Comparison of ENCODE assay signal across 22 cellular contexts in genomic region chr3:144273611-144274010, GRCh38.
DNase-seq lines count a peak whose midpoint lies in the region; ATAC-seq and TF ChIP-seq lines count a peak whose summit lies in the region.
"Had no signal": no experiment of that assay in that cellular context is flagged by ENCODE, and none has a peak within 500 bp of the region (broad histone marks: within the 10 kb centered on the region; RNA-seq: fewer than 3 reads in every experiment).

No MANE protein-coding gene starts in this region.

- TF ChIP-seq CTCF in BJ (IDR thresholded peaks at IDR 0.05; ENCODE audit: insufficient read depth, low read depth, low read length): no peak
- no peak for TF ChIP-seq CTCF in fibroblast of pulmonary artery (IDR thresholded peaks at IDR 0.05; ENCODE audit: low read length, missing control alignments)
- no peak for TF ChIP-seq CTCF in nephron (IDR thresholded peaks at IDR 0.05; ENCODE audit: unreplicated experiment in 3 of 3)
- no peak for TF ChIP-seq CTCF in type B pancreatic cell (conservative IDR thresholded peaks at IDR 0.05)

- no peaks in the 10 kb centered on the region for H3K36me3 ChIP-seq in BJ (ENCODE audit: control insufficient read depth, insufficient read depth, low read length)
- H3K36me3 ChIP-seq in CD8-positive, alpha-beta memory T cell (ENCODE audit: insufficient read depth, low read length): no peaks in the 10 kb centered on the region
- H3K36me3 ChIP-seq: BLaER1 treated with 17β-estradiol and CSF1 and Interleukin-3, amounts not matched to agents 10 nM and 100 nM; left ventricle myocardium inferior; neutrophil had no signal

- H3K9me3 ChIP-seq in CD8-positive, alpha-beta memory T cell (ENCODE audit: low read length): no peaks in the 10 kb centered on the region
- H3K9me3 ChIP-seq: A549; BLaER1 treated with 17β-estradiol and CSF1 and Interleukin-3, amounts not matched to agents 10 nM and 100 nM; left ventricle myocardium inferior; neutrophil had no signal

- H3K36me3 Mint-ChIP-seq in nephron (ENCODE audit: low read depth) (no peaks in the 10 kb centered on the region), type B pancreatic cell (no peaks in the 10 kb centered on the region)
- no peaks in the 10 kb centered on the region for H3K36me3 Mint-ChIP-seq in CD8-positive, alpha-beta memory T cell

- H3K4me3 Mint-ChIP-seq in nephron: no peak overlapping the region
- H3K4me3 Mint-ChIP-seq in CD8-positive, alpha-beta memory T cell: no peak overlapping the region
- H3K4me3 Mint-ChIP-seq in type B pancreatic cell: no peak overlapping the region
- H3K4me3 Mint-ChIP-seq: T-helper 17 cell had no signal

- H3K27ac Mint-ChIP-seq in nephron (peak overlapping the region in 2 of 3 experiments; percentile 14 to 57), type B pancreatic cell (no peak overlapping the region)
- H3K27ac Mint-ChIP-seq in CD8-positive, alpha-beta memory T cell: no peak overlapping the region
- H3K27ac Mint-ChIP-seq: T-helper 17 cell had no signal

- H3K4me3 ChIP-seq in BJ (ENCODE audit: low read depth, low read length): no peak overlapping the region
- no peak overlapping the region for H3K4me3 ChIP-seq in fibroblast of pulmonary artery (replicated peaks; ENCODE audit: low read depth, low read length)
- H3K4me3 ChIP-seq in CD8-positive, alpha-beta memory T cell (ENCODE audit: low read length): no peak overlapping the region
- H3K4me3 ChIP-seq: A549; BLaER1 treated with 17β-estradiol and CSF1 and Interleukin-3, amounts not matched to agents 10 nM and 100 nM; dorsolateral prefrontal cortex; left ventricle myocardium inferior had no signal

- CTCF ChIA-PET in BJ (lab: Yijun Ruan, JAX): interaction anchor here (0.6 kb wide), 1 partner anchor 758 kb away, joined by 3 read pairs; no protein-coding TSS in a partner anchor
- CTCF ChIA-PET in CD8-positive, alpha-beta memory T cell (lab: Charles Lee): no interaction called here

- peak; percentile 24 for DNase-seq in BJ (ENCODE audit: low read depth)
- DNase-seq in M059J (ENCODE audit: low read depth): peak; percentile 14
- peak; percentile 20 for DNase-seq in fibroblast of pulmonary artery (ENCODE audit: low read depth)
- no peak for DNase-seq in CD8-positive, alpha-beta memory T cell
- DNase-seq in NCI-H2029 treated with DMSO at 0.1 percent for 48 hours (lab: John Stamatoyannopoulos, UW): no peak
- DNase-seq in type B pancreatic cell (ENCODE audit: extremely low spot score, unreplicated experiment): no peak
- DNase-seq: activated CD4-positive, alpha-beta T cell treated with anti-CD3 and anti-CD28 coated beads, Interleukin-2, amount 50 U/mL, for 1 hour; activated CD8-positive, alpha-beta memory T cell treated with anti-CD3 and anti-CD28 coated beads, Interleukin-2, amount 50 U/mL, for 48 hours; activated gamma-delta T cell; dorsolateral prefrontal cortex; GF-D8; glutamatergic neuron; Kasumi-1; left ventricle myocardium inferior; NCI-H1092; T-helper 17 cell had no signal

- H3K4me1 Mint-ChIP-seq in nephron: peaks cover 15% of the 10 kb centered on the region
- peaks cover 3 to 10% (median 5%) of the 10 kb centered on the region in 3 donors for H3K4me1 Mint-ChIP-seq in CD8-positive, alpha-beta memory T cell
- H3K4me1 Mint-ChIP-seq in type B pancreatic cell (ENCODE audit: unreplicated experiment): peaks cover 6% of the 10 kb centered on the region

- H3K9me3 Mint-ChIP-seq in nephron (no peaks in the 10 kb centered on the region), type B pancreatic cell (no peaks in the 10 kb centered on the region)
- no peaks in the 10 kb centered on the region for H3K9me3 Mint-ChIP-seq in CD8-positive, alpha-beta memory T cell

- POLR2A ChIA-PET in BJ (lab: Charles Lee): no interaction called here
- POLR2A ChIA-PET in CD8-positive, alpha-beta memory T cell (lab: Charles Lee): no interaction called here

- H3K4me1 ChIP-seq in CD8-positive, alpha-beta memory T cell (ENCODE audit: insufficient read depth, low read length): no peaks in the 10 kb centered on the region
- H3K4me1 ChIP-seq: A549, left ventricle myocardium inferior had no signal

- no peak overlapping the region for H3K27ac ChIP-seq in CD8-positive, alpha-beta memory T cell (ENCODE audit: low read depth, low read length)
- H3K27ac ChIP-seq: A549; BLaER1 treated with 17β-estradiol and CSF1 and Interleukin-3, amounts not matched to agents 10 nM and 100 nM; dorsolateral prefrontal cortex; left ventricle myocardium inferior; neutrophil; VCaP had no signal

- no peaks in the 10 kb centered on the region for H3K27me3 ChIP-seq in BJ (ENCODE audit: control insufficient read depth, insufficient read depth, low read length)
- H3K27me3 ChIP-seq in CD8-positive, alpha-beta memory T cell (ENCODE audit: insufficient read depth, low read length, poor library complexity, severe bottlenecking): no peaks in the 10 kb centered on the region
- H3K27me3 ChIP-seq: dorsolateral prefrontal cortex, neutrophil had no signal

- H3K27me3 Mint-ChIP-seq in nephron (ENCODE audit: low read depth) (peaks cover 33% of the 10 kb centered on the region), type B pancreatic cell (peaks cover 8% of the 10 kb centered on the region)
- H3K27me3 Mint-ChIP-seq in CD8-positive, alpha-beta memory T cell: peaks cover 2 to 5% of the 10 kb centered on the region in 2 donors

- no peak for ATAC-seq in HG03469 (IDR thresholded peaks at IDR 0.05; ENCODE audit: unreplicated experiment)
- ATAC-seq: A549, T-helper 17 cell had no signal

Comparison
In these comparisons a context has a peak if more than half of its experiments do, and no peak if none do; other contexts are left out.
1. DNase-seq: peak in BJ (single experiment), M059J (single experiment) and fibroblast of pulmonary artery (single experiment); none in CD8-positive, alpha-beta memory T cell (0 of 5), NCI-H2029 treated with DMSO at 0.1 percent for 48 hours (single experiment) and type B pancreatic cell (single experiment).
2. H3K27ac Mint-ChIP-seq: peak in nephron (2 of 3); none in CD8-positive, alpha-beta memory T cell (0 of 8) and type B pancreatic cell (single experiment).